ENCODE assay signal across 1 cellular context in the genomic region with DNA sequence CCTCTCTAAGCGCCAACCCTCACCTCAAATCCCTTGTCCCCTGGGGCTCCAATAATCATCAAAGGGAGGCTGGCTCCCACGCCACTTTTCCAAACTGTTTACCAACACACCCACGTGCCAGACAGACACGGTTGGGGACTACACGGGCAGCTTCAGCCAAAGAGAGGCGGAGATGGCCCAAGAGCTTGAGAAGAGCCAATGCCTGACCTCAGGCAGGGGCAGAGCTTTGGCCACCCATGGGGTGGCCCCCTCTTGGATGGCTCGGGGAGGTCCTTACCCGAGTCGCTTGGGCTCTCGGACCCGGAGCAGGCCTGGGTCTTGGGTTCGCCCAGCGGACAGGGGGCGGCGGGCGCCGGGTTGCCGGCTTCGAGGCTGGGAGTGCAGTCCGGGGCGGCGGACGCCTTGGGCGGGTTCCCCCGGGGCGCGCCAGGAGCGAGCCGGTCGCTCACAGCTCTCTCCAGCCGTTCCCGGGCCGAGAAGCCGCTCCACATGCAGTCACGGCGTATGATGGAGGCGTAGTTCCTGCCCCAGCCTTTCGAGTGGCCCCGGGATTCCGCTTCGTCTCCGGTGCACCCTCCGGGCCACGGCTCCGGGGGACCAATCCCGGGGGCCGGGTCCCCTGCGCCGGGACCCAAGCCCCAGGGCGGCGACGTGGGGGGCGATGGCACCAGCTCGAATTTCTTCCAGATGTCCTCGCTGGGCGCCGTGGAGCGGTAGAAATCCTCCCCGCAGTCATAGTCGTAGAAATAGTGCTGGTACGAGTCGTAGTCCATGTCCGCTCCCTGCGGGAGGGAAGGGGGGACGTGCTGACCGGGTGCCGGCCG.
TF ChIP-seq lines count a peak whose summit lies in the region.

No MANE protein-coding gene starts in this region.

TF ChIP-seq in K562, 482 proteins besides CTCF, POLR2A, EP300 and RAD21 (continued from another document):
- TF ChIP-seq ZBTB40 (IDR thresholded peaks at IDR 0.05) (peak; percentile 54; the same call in 1 of the 2 replicates), ZBTB40 (CRISPR knock-in tag; IDR thresholded peaks at IDR 0.05) (no peak), MYC (IDR thresholded peaks at IDR 0.05; ENCODE audit: low read depth, low read length) (peak; percentile 9; the same call in 1 of the 2 replicates), MYC (CRISPR knock-in tag; IDR thresholded peaks at IDR 0.05; ENCODE audit: borderline replicate concordance, low read depth) (peak; percentile 73; the same call in 1 of the 2 replicates), SMARCC2 (IDR thresholded peaks at IDR 0.05; ENCODE audit: low read depth) (no peak), PTTG1 (tag; IDR thresholded peaks at IDR 0.05; ENCODE audit: low read depth) (no peak), MXI1 (IDR thresholded peaks at IDR 0.05; ENCODE audit: low read depth, low read length) (no peak), ZEB2 (IDR thresholded peaks at IDR 0.05) (no peak), ZZZ3 (IDR thresholded peaks at IDR 0.05) (no peak)
- TF ChIP-seq, protein P1, sequence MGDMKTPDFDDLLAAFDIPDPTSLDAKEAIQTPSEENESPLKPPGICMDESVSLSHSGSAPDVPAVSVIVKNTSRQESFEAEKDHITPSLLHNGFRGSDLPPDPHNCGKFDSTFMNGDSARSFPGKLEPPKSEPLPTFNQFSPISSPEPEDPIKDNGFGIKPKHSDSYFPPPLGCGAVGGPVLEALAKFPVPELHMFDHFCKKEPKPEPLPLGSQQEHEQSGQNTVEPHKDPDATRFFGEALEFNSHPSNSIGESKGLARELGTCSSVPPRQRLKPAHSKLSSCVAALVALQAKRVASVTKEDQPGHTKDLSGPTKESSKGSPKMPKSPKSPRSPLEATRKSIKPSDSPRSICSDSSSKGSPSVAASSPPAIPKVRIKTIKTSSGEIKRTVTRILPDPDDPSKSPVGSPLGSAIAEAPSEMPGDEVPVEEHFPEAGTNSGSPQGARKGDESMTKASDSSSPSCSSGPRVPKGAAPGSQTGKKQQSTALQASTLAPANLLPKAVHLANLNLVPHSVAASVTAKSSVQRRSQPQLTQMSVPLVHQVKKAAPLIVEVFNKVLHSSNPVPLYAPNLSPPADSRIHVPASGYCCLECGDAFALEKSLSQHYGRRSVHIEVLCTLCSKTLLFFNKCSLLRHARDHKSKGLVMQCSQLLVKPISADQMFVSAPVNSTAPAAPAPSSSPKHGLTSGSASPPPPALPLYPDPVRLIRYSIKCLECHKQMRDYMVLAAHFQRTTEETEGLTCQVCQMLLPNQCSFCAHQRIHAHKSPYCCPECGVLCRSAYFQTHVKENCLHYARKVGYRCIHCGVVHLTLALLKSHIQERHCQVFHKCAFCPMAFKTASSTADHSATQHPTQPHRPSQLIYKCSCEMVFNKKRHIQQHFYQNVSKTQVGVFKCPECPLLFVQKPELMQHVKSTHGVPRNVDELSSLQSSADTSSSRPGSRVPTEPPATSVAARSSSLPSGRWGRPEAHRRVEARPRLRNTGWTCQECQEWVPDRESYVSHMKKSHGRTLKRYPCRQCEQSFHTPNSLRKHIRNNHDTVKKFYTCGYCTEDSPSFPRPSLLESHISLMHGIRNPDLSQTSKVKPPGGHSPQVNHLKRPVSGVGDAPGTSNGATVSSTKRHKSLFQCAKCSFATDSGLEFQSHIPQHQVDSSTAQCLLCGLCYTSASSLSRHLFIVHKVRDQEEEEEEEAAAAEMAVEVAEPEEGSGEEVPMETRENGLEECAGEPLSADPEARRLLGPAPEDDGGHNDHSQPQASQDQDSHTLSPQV (IDR thresholded peaks at IDR 0.05): peak; percentile 51; the same call in 1 of the 2 replicates
